In genomic region chrX:48736878-48737212, GRCh38 we compare ENCODE assay signal across 1 cellular context.
TF ChIP-seq lines count a peak whose summit lies in the region.

No MANE protein-coding gene starts in this region.

TF ChIP-seq in endothelial cell of umbilical vein, 7 proteins besides CTCF, POLR2A, EP300 and RAD21:
- TF ChIP-seq FOS (IDR thresholded peaks at IDR 0.05; ENCODE audit: borderline replicate concordance, insufficient read depth, low read length): no peak
- no peak for TF ChIP-seq JUN (IDR thresholded peaks at IDR 0.05; ENCODE audit: borderline replicate concordance, insufficient read depth, insufficient read length, low read depth)
- TF ChIP-seq MYC (IDR thresholded peaks at IDR 0.05; ENCODE audit: low read depth, low read length): no peak
- TF ChIP-seq POLR2AphosphoS5 (IDR thresholded peaks at IDR 0.05; ENCODE audit: insufficient read depth, low read depth, low read length): no peak
- TF ChIP-seq GATA2 (IDR thresholded peaks at IDR 0.05; ENCODE audit: insufficient read depth, insufficient read length, low read depth, low read length): no peak
- no peak for TF ChIP-seq EZH2 (IDR thresholded peaks at IDR 0.05; ENCODE audit: borderline replicate concordance, low read depth, low read length, severe bottlenecking)
- no peak for TF ChIP-seq MAX (IDR thresholded peaks at IDR 0.05; ENCODE audit: insufficient read depth, insufficient read length)
TF ChIP-seq in endothelial cell of umbilical vein: peak in this region for 0.
